In the genomic region with DNA sequence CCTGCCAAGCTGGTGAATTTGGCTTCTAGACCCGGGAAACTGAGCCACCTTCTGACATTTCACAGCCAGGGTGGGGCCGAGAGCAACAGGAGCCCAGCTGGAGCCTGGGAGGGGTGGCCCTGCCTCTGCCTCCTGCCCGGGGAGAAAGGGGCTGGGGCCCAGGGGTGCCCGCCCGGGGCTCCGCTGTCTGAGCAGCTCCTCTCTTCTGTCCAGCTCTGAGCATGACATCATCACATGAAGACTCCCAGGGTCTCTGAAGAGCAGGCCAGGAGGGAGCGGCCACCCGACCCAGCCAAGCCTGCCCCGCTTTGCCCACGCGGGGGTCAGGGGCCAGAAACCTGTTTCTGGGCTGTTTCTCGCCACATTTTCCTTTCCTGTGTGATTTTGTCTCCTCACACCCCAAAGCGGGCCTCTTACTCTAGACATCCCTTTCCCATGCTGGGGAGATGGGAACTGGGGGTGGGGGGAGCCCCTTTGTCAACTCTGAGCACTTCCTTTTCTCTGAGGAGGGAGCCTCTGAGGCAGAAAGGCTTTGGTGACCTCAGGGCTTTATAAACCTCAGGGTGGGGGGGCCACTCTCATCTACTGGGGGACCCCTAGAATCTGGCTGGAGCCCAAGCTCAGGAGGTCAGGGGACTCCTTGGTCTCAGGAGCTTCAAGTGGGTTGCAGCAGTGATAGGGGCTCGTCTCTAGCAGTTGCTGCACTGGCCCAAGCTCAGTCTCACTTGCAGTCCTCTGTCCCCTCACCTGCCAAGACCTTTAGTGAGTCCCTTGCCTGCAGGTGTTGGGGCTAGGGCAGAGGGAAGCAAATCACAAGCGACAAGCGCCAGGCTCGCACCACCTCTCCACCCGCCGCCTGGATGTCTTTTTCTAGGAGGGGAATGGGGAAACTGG, we compare ENCODE assay signal across 2 cellular contexts.
TF ChIP-seq lines count a peak whose summit lies in the region.

No MANE protein-coding gene starts in this region.

TF ChIP-seq in HepG2, 621 proteins besides CTCF, POLR2A, EP300 and RAD21:
- TF ChIP-seq, protein P1, sequence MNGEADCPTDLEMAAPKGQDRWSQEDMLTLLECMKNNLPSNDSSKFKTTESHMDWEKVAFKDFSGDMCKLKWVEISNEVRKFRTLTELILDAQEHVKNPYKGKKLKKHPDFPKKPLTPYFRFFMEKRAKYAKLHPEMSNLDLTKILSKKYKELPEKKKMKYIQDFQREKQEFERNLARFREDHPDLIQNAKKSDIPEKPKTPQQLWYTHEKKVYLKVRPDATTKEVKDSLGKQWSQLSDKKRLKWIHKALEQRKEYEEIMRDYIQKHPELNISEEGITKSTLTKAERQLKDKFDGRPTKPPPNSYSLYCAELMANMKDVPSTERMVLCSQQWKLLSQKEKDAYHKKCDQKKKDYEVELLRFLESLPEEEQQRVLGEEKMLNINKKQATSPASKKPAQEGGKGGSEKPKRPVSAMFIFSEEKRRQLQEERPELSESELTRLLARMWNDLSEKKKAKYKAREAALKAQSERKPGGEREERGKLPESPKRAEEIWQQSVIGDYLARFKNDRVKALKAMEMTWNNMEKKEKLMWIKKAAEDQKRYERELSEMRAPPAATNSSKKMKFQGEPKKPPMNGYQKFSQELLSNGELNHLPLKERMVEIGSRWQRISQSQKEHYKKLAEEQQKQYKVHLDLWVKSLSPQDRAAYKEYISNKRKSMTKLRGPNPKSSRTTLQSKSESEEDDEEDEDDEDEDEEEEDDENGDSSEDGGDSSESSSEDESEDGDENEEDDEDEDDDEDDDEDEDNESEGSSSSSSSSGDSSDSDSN (CRISPR knock-in tag; IDR thresholded peaks at IDR 0.05): no peak; the same call in 1 of the 2 replicates
- TF ChIP-seq ZNF709 (CRISPR knock-in tag; IDR thresholded peaks at IDR 0.05) (no peak), PAF1 (CRISPR knock-in tag; IDR thresholded peaks at IDR 0.05) (peak; percentile 16; the same call in 1 of the 2 replicates), ZNF230 (CRISPR knock-in tag; IDR thresholded peaks at IDR 0.05) (no peak), ZNF572 (CRISPR knock-in tag; IDR thresholded peaks at IDR 0.05) (0 out of 2 replicates have a peak, but pooled peaks have one; percentile 20), RELA (CRISPR knock-in tag; IDR thresholded peaks at IDR 0.05) (no peak), POLR2AphosphoS2 (IDR thresholded peaks at IDR 0.05; ENCODE audit: low read depth, low read length) (0 out of 2 replicates have a peak, but pooled peaks have one; percentile 28), KMT2A (CRISPR knock-in tag; IDR thresholded peaks at IDR 0.05) (no peak), ZNF790 (CRISPR knock-in tag; IDR thresholded peaks at IDR 0.05; ENCODE audit: borderline replicate concordance) (no peak), TCF7 (IDR thresholded peaks at IDR 0.05; ENCODE audit: low read depth) (no peak), ZNF354B (CRISPR knock-in tag; IDR thresholded peaks at IDR 0.05) (no peak), MATR3 (CRISPR knock-in tag; IDR thresholded peaks at IDR 0.05) (no peak), ZNF674 (CRISPR knock-in tag; IDR thresholded peaks at IDR 0.05; ENCODE audit: low read depth) (no peak), CENPT (CRISPR knock-in tag; IDR thresholded peaks at IDR 0.05; ENCODE audit: low read depth) (no peak), ZNF30 (CRISPR knock-in tag; IDR thresholded peaks at IDR 0.05) (no peak), KLF6 (CRISPR knock-in tag; IDR thresholded peaks at IDR 0.05) (no peak), ATF7 (IDR thresholded peaks at IDR 0.05) (peak; percentile 71; the same call in 1 of the 2 replicates), ATF7 (CRISPR knock-in tag; IDR thresholded peaks at IDR 0.05) (no peak), NR2F2 (IDR thresholded peaks at IDR 0.05; ENCODE audit: borderline replicate concordance, low read depth) (no peak), AGO1 (IDR thresholded peaks at IDR 0.05; ENCODE audit: low read depth, low read length, poor library complexity, severe bottlenecking) (peak; percentile 28), HNRNPK (IDR thresholded peaks at IDR 0.05; ENCODE audit: low read depth, low read length, poor library complexity, severe bottlenecking) (peak; percentile 1)
- TF ChIP-seq, protein P2, sequence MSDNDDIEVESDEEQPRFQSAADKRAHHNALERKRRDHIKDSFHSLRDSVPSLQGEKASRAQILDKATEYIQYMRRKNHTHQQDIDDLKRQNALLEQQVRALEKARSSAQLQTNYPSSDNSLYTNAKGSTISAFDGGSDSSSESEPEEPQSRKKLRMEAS (IDR thresholded peaks at IDR 0.05): no peak
- TF ChIP-seq, protein P3, sequence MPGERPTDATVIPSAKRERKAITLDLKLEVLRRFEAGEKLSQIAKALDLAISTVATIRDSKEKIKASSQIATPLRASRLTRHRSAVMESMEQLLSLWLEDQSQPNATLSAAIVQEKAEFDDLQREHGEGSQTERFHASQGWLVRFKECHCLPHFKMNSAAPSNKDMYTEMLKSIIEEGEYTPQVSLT (CRISPR knock-in tag; IDR thresholded peaks at IDR 0.05; ENCODE audit: borderline replicate concordance, low read depth): no peak
- TF ChIP-seq, protein P4, sequence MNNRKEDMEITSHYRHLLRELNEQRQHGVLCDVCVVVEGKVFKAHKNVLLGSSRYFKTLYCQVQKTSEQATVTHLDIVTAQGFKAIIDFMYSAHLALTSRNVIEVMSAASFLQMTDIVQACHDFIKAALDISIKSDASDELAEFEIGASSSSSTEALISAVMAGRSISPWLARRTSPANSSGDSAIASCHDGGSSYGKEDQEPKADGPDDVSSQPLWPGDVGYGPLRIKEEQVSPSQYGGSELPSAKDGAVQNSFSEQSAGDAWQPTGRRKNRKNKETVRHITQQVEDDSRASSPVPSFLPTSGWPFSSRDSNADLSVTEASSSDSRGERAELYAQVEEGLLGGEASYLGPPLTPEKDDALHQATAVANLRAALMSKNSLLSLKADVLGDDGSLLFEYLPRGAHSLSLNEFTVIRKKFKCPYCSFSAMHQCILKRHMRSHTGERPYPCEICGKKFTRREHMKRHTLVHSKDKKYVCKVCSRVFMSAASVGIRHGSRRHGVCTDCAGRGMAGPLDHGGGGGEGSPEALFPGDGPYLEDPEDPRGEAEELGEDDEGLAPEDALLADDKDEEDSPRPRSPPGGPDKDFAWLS (CRISPR knock-in tag; IDR thresholded peaks at IDR 0.05; ENCODE audit: borderline replicate concordance): no peak
TF ChIP-seq in HepG2: peak in this region for 6.

TF ChIP-seq in SK-N-SH, 30 proteins besides CTCF, POLR2A, EP300 and RAD21:
- TF ChIP-seq, protein P5, sequence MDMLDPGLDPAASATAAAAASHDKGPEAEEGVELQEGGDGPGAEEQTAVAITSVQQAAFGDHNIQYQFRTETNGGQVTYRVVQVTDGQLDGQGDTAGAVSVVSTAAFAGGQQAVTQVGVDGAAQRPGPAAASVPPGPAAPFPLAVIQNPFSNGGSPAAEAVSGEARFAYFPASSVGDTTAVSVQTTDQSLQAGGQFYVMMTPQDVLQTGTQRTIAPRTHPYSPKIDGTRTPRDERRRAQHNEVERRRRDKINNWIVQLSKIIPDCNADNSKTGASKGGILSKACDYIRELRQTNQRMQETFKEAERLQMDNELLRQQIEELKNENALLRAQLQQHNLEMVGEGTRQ (IDR thresholded peaks at IDR 0.05; ENCODE audit: borderline replicate concordance, low read depth, low read length): no peak
- TF ChIP-seq CHD2 (IDR thresholded peaks at IDR 0.05; ENCODE audit: low read length, partially characterized antibody): no peak
- no peak for TF ChIP-seq TEAD4 (IDR thresholded peaks at IDR 0.05; ENCODE audit: borderline replicate concordance, insufficient read depth)
- TF ChIP-seq TAF1 (IDR thresholded peaks at IDR 0.05; ENCODE audit: borderline replicate concordance, low read depth, low read length): no peak
- TF ChIP-seq RXRA (IDR thresholded peaks at IDR 0.05; ENCODE audit: borderline replicate concordance, low read depth): no peak
- TF ChIP-seq SIN3A (IDR thresholded peaks at IDR 0.05; ENCODE audit: borderline replicate concordance, low read depth, low read length): no peak
